In genomic region chr1:47824721-47825120, GRCh38 we compare ENCODE assay signal across 18 cellular contexts.
DNase-seq lines count a peak whose midpoint lies in the region; ATAC-seq and TF ChIP-seq lines count a peak whose summit lies in the region.
"Had no signal": no experiment of that assay in that cellular context is flagged by ENCODE, and none has a peak within 500 bp of the region (broad histone marks: within the 10 kb centered on the region; RNA-seq: fewer than 3 reads in every experiment).

No MANE protein-coding gene starts in this region.

- no peak for TF ChIP-seq CTCF in nephron (IDR thresholded peaks at IDR 0.05; ENCODE audit: unreplicated experiment in 3 of 3)

- H3K4me1 ChIP-seq in aorta (ENCODE audit: control insufficient read depth in 1 of 2, insufficient read depth in 2 of 2, low read length in 2 of 2) = peaks cover 3% of the 10 kb centered on the region in 2 donors

- 63 to 74% methylated on average over 7 of the region's 7 CpGs for WGBS in aorta, 2 donors

- peaks cover 74% of the 10 kb centered on the region for H3K4me1 Mint-ChIP-seq in nephron
- H3K4me1 Mint-ChIP-seq: IgD-negative memory B cell had no signal

- intact Hi-C loops in aorta (cut with DNase I) = no loop called here

- H3K9me3 Mint-ChIP-seq in nephron = no peaks in the 10 kb centered on the region
- H3K9me3 Mint-ChIP-seq: CD4-positive, alpha-beta T cell; H9; IgD-negative memory B cell had no signal

- H3K27ac ChIP-seq in aorta (ENCODE audit: low read depth in 1 of 2, low read length in 2 of 2) = no peak overlapping the region
- H3K27ac ChIP-seq: SJCRH30 had no signal

- H3K9me3 ChIP-seq in aorta (ENCODE audit: control insufficient read depth, low read length) = no peaks in the 10 kb centered on the region
- H3K9me3 ChIP-seq: SJCRH30 had no signal

- no peaks in the 10 kb centered on the region for H3K36me3 Mint-ChIP-seq in nephron (ENCODE audit: low read depth)
- H3K36me3 Mint-ChIP-seq: IgD-negative memory B cell had no signal

- H3K27ac Mint-ChIP-seq in nephron = peak overlapping the region; percentile 70 to 93 (median 87)
- H3K27ac Mint-ChIP-seq: CD4-positive, alpha-beta T cell; IgD-negative memory B cell had no signal

- DNase-seq in NCI-H748 (lab: John Stamatoyannopoulos, UW; ENCODE audit: unreplicated experiment) = peak; percentile 55
- DNase-seq in NCI-H748 treated with DMSO at 0.1 percent for 48 hours (lab: John Stamatoyannopoulos, UW) = no peak
- peak; percentile 82 for DNase-seq in NCI-H69 (lab: John Stamatoyannopoulos, UW)
- DNase-seq in aorta = no peak
- no peak for DNase-seq in NCI-H1092 treated with DMSO at 0.1 percent for 48 hours (lab: John Stamatoyannopoulos, UW)
- DNase-seq: CD4-positive, alpha-beta T cell; DMS153; GDM1; H9; Kasumi-1; MM.1S; NCI-H1092; NCI-H1930; NCI-H2171; SJCRH30 had no signal

- no peaks in the 10 kb centered on the region for H3K27me3 ChIP-seq in aorta (ENCODE audit: control insufficient read depth in 1 of 2, insufficient read depth in 2 of 2, low read length in 1 of 2)
- H3K27me3 ChIP-seq: SJCRH30 had no signal

- H3K4me3 ChIP-seq in aorta (ENCODE audit: low read length in 2 of 2) = no peak overlapping the region
- H3K4me3 ChIP-seq: SJCRH30 had no signal

- ATAC-seq in aorta (ENCODE audit: low FRiP score) = peak; percentile 33
- no peak for ATAC-seq in GM18517 (IDR thresholded peaks at IDR 0.05; ENCODE audit: unreplicated experiment)

- no peaks in the 10 kb centered on the region for H3K36me3 ChIP-seq in aorta (ENCODE audit: control insufficient read depth in 1 of 2, insufficient read depth in 2 of 2, low read length in 1 of 2)
- H3K36me3 ChIP-seq: SJCRH30 had no signal

- H3K27me3 Mint-ChIP-seq in nephron (ENCODE audit: low read depth) = peaks cover 16% of the 10 kb centered on the region

- H3K4me3 Mint-ChIP-seq in nephron = no peak overlapping the region
- H3K4me3 Mint-ChIP-seq: CD4-positive, alpha-beta T cell; H9; IgD-negative memory B cell had no signal

Comparison
In these comparisons a context has a peak if more than half of its experiments do, and no peak if none do; other contexts are left out.
1. DNase-seq: peak in NCI-H748 (single experiment) and NCI-H69 (single experiment); none in NCI-H748 treated with DMSO at 0.1 percent for 48 hours (single experiment), aorta (0 of 2) and NCI-H1092 treated with DMSO at 0.1 percent for 48 hours (single experiment).